Comparison of ENCODE assay signal across 17 cellular contexts in the genomic region with DNA sequence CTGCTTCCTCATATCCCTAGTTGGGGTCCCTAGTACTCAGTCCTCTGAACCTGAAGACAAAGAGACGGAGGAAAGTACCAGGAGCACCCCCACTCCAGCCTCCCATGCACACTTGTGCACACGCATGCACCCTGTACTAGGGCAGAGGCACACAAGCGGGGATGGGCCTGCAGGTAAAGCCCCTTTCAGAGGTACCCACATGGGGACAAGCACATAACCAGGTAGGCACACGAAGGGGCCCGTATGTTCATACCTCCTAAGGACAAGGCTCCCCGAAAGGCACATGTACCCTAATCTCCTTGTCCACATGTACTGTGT. TPM values are rescaled to one million over a fixed set of nuclear protein-coding genes. Genes with fewer than 3 reads are reported as not detected.
DNase-seq lines count a peak whose midpoint lies in the region; ATAC-seq, FAIRE-seq and TF ChIP-seq lines count a peak whose summit lies in the region.
"Had no signal": no experiment of that assay in that cellular context is flagged by ENCODE, and none has a peak within 500 bp of the region (broad histone marks: within the 10 kb centered on the region; RNA-seq: fewer than 3 reads in every experiment).

No MANE protein-coding gene starts in this region.

- intact Hi-C loops in CD4-positive, alpha-beta T cell (cut with DNase I, micrococcal nuclease): no loop called here
- intact Hi-C loops in natural killer cell (cut with micrococcal nuclease): no loop called here

- CTCF ChIA-PET in CD4-positive, alpha-beta T cell (lab: Charles Lee): interaction anchor here (1.8 kb wide), 1 partner anchor 42 kb away, joined by 5 read pairs; a partner anchor contains a TSS

- H4K20me1 ChIP-seq in astrocyte (ENCODE audit: insufficient read depth, low read length): peaks cover 7% of the 10 kb centered on the region

- H3K27ac ChIP-seq in CD4-positive, alpha-beta T cell (ENCODE audit: low read depth, low read length): no peak overlapping the region
- no peak overlapping the region for H3K27ac ChIP-seq in HUES6 (ENCODE audit: low read depth, low read length)
- H3K27ac ChIP-seq in astrocyte (ENCODE audit: low read depth, low read length): no peak overlapping the region
- H3K27ac ChIP-seq: body of pancreas, gastrocnemius medialis, skin epidermis, thyroid gland had no signal

- H3K4me1 Mint-ChIP-seq in CD4-positive, alpha-beta T cell (ENCODE audit: low read depth): peaks cover 19% of the 10 kb centered on the region
- H3K4me1 Mint-ChIP-seq in astrocyte (ENCODE audit: low read depth, unreplicated experiment) (no peaks in the 10 kb centered on the region), natural killer cell (peaks cover 0 to 25% of the 10 kb centered on the region in 2 donors)

- no peak for FAIRE-seq in astrocyte (lab: Jason Lieb, UNC)
- FAIRE-seq: D721Med had no signal

- H3K27me3 Mint-ChIP-seq in CD4-positive, alpha-beta T cell: peaks cover 61% of the 10 kb centered on the region
- peaks cover 57% of the 10 kb centered on the region for H3K27me3 Mint-ChIP-seq in astrocyte (ENCODE audit: low read depth, unreplicated experiment)
- H3K27me3 Mint-ChIP-seq in natural killer cell (ENCODE audit: low read depth in 2 of 2): peaks cover 45 to 47% of the 10 kb centered on the region in 2 donors

- H3K4me3 ChIP-seq in HUES6 (ENCODE audit: low read depth, low read length): peak overlapping the region; percentile 42
- no peak overlapping the region for H3K4me3 ChIP-seq in astrocyte (ENCODE audit: insufficient read depth, low read depth, low read length)
- H3K4me3 ChIP-seq: body of pancreas, gastrocnemius medialis, thyroid gland had no signal

- peak overlapping the region; percentile 72 for H3K4me2 ChIP-seq in astrocyte (ENCODE audit: low read length)

- H3K27ac Mint-ChIP-seq in CD4-positive, alpha-beta T cell: no peak overlapping the region
- H3K27ac Mint-ChIP-seq in astrocyte (ENCODE audit: unreplicated experiment): no peak overlapping the region
- H3K27ac Mint-ChIP-seq in natural killer cell: no peak overlapping the region

- no peaks in the 10 kb centered on the region for H3K79me2 ChIP-seq in astrocyte (ENCODE audit: insufficient read depth, low read length)

- H3K9me3 ChIP-seq in CD4-positive, alpha-beta T cell (ENCODE audit: control insufficient read depth, low read length): no peaks in the 10 kb centered on the region
- H3K9me3 ChIP-seq in HUES6 (ENCODE audit: control insufficient read depth, insufficient read depth, low read depth, low read length) (no peaks in the 10 kb centered on the region), astrocyte (ENCODE audit: insufficient read depth, low read depth, low read length) (no peaks in the 10 kb centered on the region)
- H3K9me3 ChIP-seq: body of pancreas, gastrocnemius medialis, thyroid gland had no signal

- H3K27me3 ChIP-seq in CD4-positive, alpha-beta T cell (ENCODE audit: control insufficient read depth, insufficient read depth, low read length): peaks cover 69% of the 10 kb centered on the region
- H3K27me3 ChIP-seq in HUES6 (ENCODE audit: control insufficient read depth, insufficient read depth, low read length) (peaks cover 75% of the 10 kb centered on the region), astrocyte (ENCODE audit: insufficient read depth, low read length) (peaks cover 40% of the 10 kb centered on the region)

- H2AFZ ChIP-seq in astrocyte (ENCODE audit: low read depth, low read length): no peak overlapping the region

- ATAC-seq in CD4-positive, alpha-beta T cell (ENCODE audit: poor library complexity): no peak
- ATAC-seq in natural killer cell (no peak), GM21515 (IDR thresholded peaks at IDR 0.05; ENCODE audit: unreplicated experiment) (no peak), GM18502 (IDR thresholded peaks at IDR 0.05; ENCODE audit: poor library complexity, unreplicated experiment) (no peak)
- ATAC-seq: body of pancreas, gastrocnemius medialis had no signal

- H3K4me1 ChIP-seq in HUES6 (ENCODE audit: control insufficient read depth, insufficient read depth, low read length) (peaks cover 21% of the 10 kb centered on the region), astrocyte (ENCODE audit: insufficient read depth, low read length) (no peaks in the 10 kb centered on the region)
- H3K4me1 ChIP-seq: gastrocnemius medialis had no signal

- H3K9me3 Mint-ChIP-seq in CD4-positive, alpha-beta T cell: no peaks in the 10 kb centered on the region
- H3K9me3 Mint-ChIP-seq in astrocyte (ENCODE audit: unreplicated experiment) (no peaks in the 10 kb centered on the region), natural killer cell (no peaks in the 10 kb centered on the region)

- H3K36me3 Mint-ChIP-seq in CD4-positive, alpha-beta T cell (ENCODE audit: low read depth): no peaks in the 10 kb centered on the region
- H3K36me3 Mint-ChIP-seq in astrocyte (ENCODE audit: low read depth, unreplicated experiment) (no peaks in the 10 kb centered on the region), natural killer cell (no peaks in the 10 kb centered on the region)

- H3K36me3 ChIP-seq in HUES6 (ENCODE audit: control insufficient read depth, insufficient read depth, low read length): no peaks in the 10 kb centered on the region
- H3K36me3 ChIP-seq in astrocyte (ENCODE audit: insufficient read depth, low read length): no peaks in the 10 kb centered on the region
- H3K36me3 ChIP-seq: gastrocnemius medialis, thyroid gland had no signal

- no peak for DNase-seq in CD4-positive, alpha-beta T cell
- DNase-seq in astrocyte (ENCODE audit: low read depth): no peak
- DNase-seq in natural killer cell: no peak
- no peak for DNase-seq in NAMALWA (ENCODE audit: low spot score)
- DNase-seq in COR-L47 (lab: John Stamatoyannopoulos, UW): no peak
- DNase-seq: body of pancreas; effector CD8-positive, alpha-beta T cell; gastrocnemius medialis; kidney glomerular epithelial cell; thyroid gland had no signal

- TF ChIP-seq CTCF in CD4-positive, alpha-beta T cell (IDR thresholded peaks at IDR 0.05): no peak
- no peak for TF ChIP-seq CTCF in astrocyte (IDR thresholded peaks at IDR 0.05; ENCODE audit: insufficient read depth, low read depth, low read length)
- TF ChIP-seq CTCF in natural killer cell (IDR thresholded peaks at IDR 0.05): no peak

- no peak overlapping the region for H3K9ac ChIP-seq in HUES6 (ENCODE audit: low read length)
- H3K9ac ChIP-seq in astrocyte (ENCODE audit: low read length): no peak overlapping the region

- H3K4me3 Mint-ChIP-seq in CD4-positive, alpha-beta T cell: peak overlapping the region; percentile 80
- H3K4me3 Mint-ChIP-seq in astrocyte (ENCODE audit: unreplicated experiment) (peak overlapping the region; percentile 66), natural killer cell (peak overlapping the region; percentile 69)

- POLR2A ChIA-PET in CD4-positive, alpha-beta T cell (lab: Charles Lee): no interaction called here

RNA-seq across cellular contexts. Expression of a gene that starts 1.1 kb away (rescaled TPM):
- total RNA-seq in CD4-positive, alpha-beta T cell: not detected
- 0.07 and 0.09 TPM in 2 replicates for total RNA-seq in astrocyte
- not detected for total RNA-seq in natural killer cell
- total RNA-seq: HT-29, myocyte, thyroid gland had no signal

RNA-seq across cellular contexts. Expression of a gene that starts 6.0 kb away (rescaled TPM):
- total RNA-seq in CD4-positive, alpha-beta T cell: 10 to 100 TPM; 43.0 to 43.1 TPM
- 10.1 and 11.0 TPM in 2 replicates for total RNA-seq in astrocyte
- total RNA-seq in natural killer cell: 10 to 100 TPM; 44.9 to 61.5 (median 56.4) TPM

RNA-seq across cellular contexts. Expression of a gene that starts 14.0 kb away (rescaled TPM):
- total RNA-seq in CD4-positive, alpha-beta T cell: 1 to 10 TPM; 6.4 to 7.0 TPM
- 61.8 and 66.6 TPM in 2 replicates for total RNA-seq in astrocyte
- 10 to 100 TPM; 20.9 to 27.7 (median 26.8) TPM for total RNA-seq in natural killer cell

RNA-seq across cellular contexts. Expression of a gene that starts 24.5 kb away (rescaled TPM):
- 100 to 1,000 TPM; 401 to 405 TPM for total RNA-seq in CD4-positive, alpha-beta T cell
- total RNA-seq in astrocyte (859 and 914 TPM in 2 replicates), natural killer cell (100 to 1,000 TPM; 256 to 372 (median 308) TPM)

RNA-seq across cellular contexts. Expression of a gene that starts 41.8 kb away (rescaled TPM):
- 10 to 100 TPM; 12.0 to 12.7 TPM for total RNA-seq in CD4-positive, alpha-beta T cell
- total RNA-seq in astrocyte (10.9 and 12.3 TPM in 2 replicates), natural killer cell (10 to 100 TPM; 14.1 to 17.2 (median 14.2) TPM)
